16 cellular contexts compared by ENCODE assay signal in genomic region chr5:175092691-175093090, GRCh38.
"Had no signal": no experiment of that assay in that cellular context is flagged by ENCODE, and none has a peak within 500 bp of the region (broad histone marks: within the 10 kb centered on the region; RNA-seq: fewer than 3 reads in every experiment).

No MANE protein-coding gene starts in this region.

- H3K4me1 ChIP-seq: gastroesophageal sphincter, heart left ventricle, lower lobe of right lung, sigmoid colon, spleen, testis, upper lobe of left lung had no signal

- H3K36me3 ChIP-seq: gastroesophageal sphincter, heart left ventricle, lower lobe of right lung, sigmoid colon, spleen, upper lobe of left lung had no signal

- H3K9me3 ChIP-seq: gastroesophageal sphincter, lower lobe of right lung, sigmoid colon, testis, upper lobe of left lung had no signal

- H3K27ac ChIP-seq: gastroesophageal sphincter, heart left ventricle, lower lobe of right lung, sigmoid colon, spleen, testis, upper lobe of left lung had no signal

- ATAC-seq: activated CD4-positive, alpha-beta T cell treated with anti-CD3 and anti-CD28 coated beads for 36 hours; esophagus mucosa; gastroesophageal sphincter; heart left ventricle; lower lobe of right lung; stimulated activated memory B cell treated with anti-CD40 and anti-IgM and Interleukin-4, amounts not matched to agents 10 μg/mL and 1 μg/mL and 100 μg/mL, for 72 hours had no signal

- H3K27me3 ChIP-seq: sigmoid colon, testis, upper lobe of left lung had no signal

- FAIRE-seq: bronchial epithelial cell, TTC549 had no signal

- DNase-seq: activated CD4-positive, alpha-beta T cell treated with anti-CD3 and anti-CD28 coated beads for 36 hours; activated CD4-positive, alpha-beta T cell treated with anti-CD3 and anti-CD28 coated beads, Interleukin-2, amount 50 U/mL, for 48 hours; effector CD4-positive, alpha-beta T cell; heart left ventricle; lower lobe of right lung; nucleus accumbens; sigmoid colon; spleen; stimulated activated CD4-positive, alpha-beta T cell treated with anti-CD3 and anti-CD28 coated beads, Interleukin-4, amount 100 ng/mL, for 4 hours; testis; upper lobe of left lung had no signal

- H3K4me3 ChIP-seq: gastroesophageal sphincter, heart left ventricle, lower lobe of right lung, sigmoid colon, spleen, testis, upper lobe of left lung had no signal
